1 cellular context compared by ENCODE assay signal in genomic region chr19:11797491-11797890, GRCh38.
A peak's percentile ranks its signal among the peaks of the same experiment; 100 is the strongest.
TF ChIP-seq lines count a peak whose summit lies in the region.

No MANE protein-coding gene starts in this region.

TF ChIP-seq in GM12878, 131 proteins besides CTCF, POLR2A, EP300 and RAD21 (continued from another document):
- TF ChIP-seq, protein P1, sequence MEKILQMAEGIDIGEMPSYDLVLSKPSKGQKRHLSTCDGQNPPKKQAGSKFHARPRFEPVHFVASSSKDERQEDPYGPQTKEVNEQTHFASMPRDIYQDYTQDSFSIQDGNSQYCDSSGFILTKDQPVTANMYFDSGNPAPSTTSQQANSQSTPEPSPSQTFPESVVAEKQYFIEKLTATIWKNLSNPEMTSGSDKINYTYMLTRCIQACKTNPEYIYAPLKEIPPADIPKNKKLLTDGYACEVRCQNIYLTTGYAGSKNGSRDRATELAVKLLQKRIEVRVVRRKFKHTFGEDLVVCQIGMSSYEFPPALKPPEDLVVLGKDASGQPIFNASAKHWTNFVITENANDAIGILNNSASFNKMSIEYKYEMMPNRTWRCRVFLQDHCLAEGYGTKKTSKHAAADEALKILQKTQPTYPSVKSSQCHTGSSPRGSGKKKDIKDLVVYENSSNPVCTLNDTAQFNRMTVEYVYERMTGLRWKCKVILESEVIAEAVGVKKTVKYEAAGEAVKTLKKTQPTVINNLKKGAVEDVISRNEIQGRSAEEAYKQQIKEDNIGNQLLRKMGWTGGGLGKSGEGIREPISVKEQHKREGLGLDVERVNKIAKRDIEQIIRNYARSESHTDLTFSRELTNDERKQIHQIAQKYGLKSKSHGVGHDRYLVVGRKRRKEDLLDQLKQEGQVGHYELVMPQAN (conservative IDR thresholded peaks at IDR 0.05) = no peak; the same call in 1 of the 2 replicates
- TF ChIP-seq BACH1 (IDR thresholded peaks at IDR 0.05; ENCODE audit: borderline replicate concordance) (no peak), SIN3A (IDR thresholded peaks at IDR 0.05; ENCODE audit: low read depth, low read length) (no peak), CBX5 (IDR thresholded peaks at IDR 0.05; ENCODE audit: low read depth) (0 out of 2 replicates have a peak, but pooled peaks have one; percentile 38), GATAD2B (conservative IDR thresholded peaks at IDR 0.05; ENCODE audit: low read depth) (0 out of 2 replicates have a peak, but pooled peaks have one; percentile 35), YY1 (IDR thresholded peaks at IDR 0.05; ENCODE audit: low read depth, low read length) (no peak), DPF2 (IDR thresholded peaks at IDR 0.05) (no peak), USF1 (IDR thresholded peaks at IDR 0.05; ENCODE audit: borderline replicate concordance, extremely low read length, insufficient read depth, low read depth, low read length) (no peak), PML (IDR thresholded peaks at IDR 0.05; ENCODE audit: low read length) (no peak), PAX5 (IDR thresholded peaks at IDR 0.05; ENCODE audit: borderline replicate concordance, low read depth, low read length) (no peak), STAT3 (IDR thresholded peaks at IDR 0.05; ENCODE audit: low read depth, low read length) (no peak), SMAD1 (IDR thresholded peaks at IDR 0.05; ENCODE audit: low read depth, partially characterized antibody) (no peak), TCF3 (IDR thresholded peaks at IDR 0.05; ENCODE audit: borderline replicate concordance, insufficient read depth, low read depth, low read length) (peak; percentile 83; the same call in 1 of the 2 replicates), SMARCA5 (IDR thresholded peaks at IDR 0.05) (0 out of 2 replicates have a peak, but pooled peaks have one; percentile 55), ZSCAN29 (IDR thresholded peaks at IDR 0.05) (no peak), CREM (IDR thresholded peaks at IDR 0.05; ENCODE audit: low read depth) (no peak), KLF5 (IDR thresholded peaks at IDR 0.05; ENCODE audit: partially characterized antibody) (no peak), HSF1 (IDR thresholded peaks at IDR 0.05; ENCODE audit: low read depth, low read length) (no peak), ATF7 (IDR thresholded peaks at IDR 0.05; ENCODE audit: low read depth) (no peak), RAD51 (IDR thresholded peaks at IDR 0.05) (no peak), SMAD5 (IDR thresholded peaks at IDR 0.05; ENCODE audit: low read depth) (no peak), STAT1 (conservative IDR thresholded peaks at IDR 0.05) (no peak), TCF12 (IDR thresholded peaks at IDR 0.05; ENCODE audit: low read depth, low read length) (peak; percentile 97), CHD2 (IDR thresholded peaks at IDR 0.05; ENCODE audit: borderline replicate concordance, low read depth, low read length) (no peak), SMC3 (IDR thresholded peaks at IDR 0.05; ENCODE audit: borderline replicate concordance, low read length) (peak; percentile 67), JUNB (IDR thresholded peaks at IDR 0.05) (no peak), RCOR1 (conservative IDR thresholded peaks at IDR 0.05; ENCODE audit: low read depth, low read length) (no peak), MXI1 (IDR thresholded peaks at IDR 0.05; ENCODE audit: low read depth, low read length) (no peak)
- TF ChIP-seq, protein P2, sequence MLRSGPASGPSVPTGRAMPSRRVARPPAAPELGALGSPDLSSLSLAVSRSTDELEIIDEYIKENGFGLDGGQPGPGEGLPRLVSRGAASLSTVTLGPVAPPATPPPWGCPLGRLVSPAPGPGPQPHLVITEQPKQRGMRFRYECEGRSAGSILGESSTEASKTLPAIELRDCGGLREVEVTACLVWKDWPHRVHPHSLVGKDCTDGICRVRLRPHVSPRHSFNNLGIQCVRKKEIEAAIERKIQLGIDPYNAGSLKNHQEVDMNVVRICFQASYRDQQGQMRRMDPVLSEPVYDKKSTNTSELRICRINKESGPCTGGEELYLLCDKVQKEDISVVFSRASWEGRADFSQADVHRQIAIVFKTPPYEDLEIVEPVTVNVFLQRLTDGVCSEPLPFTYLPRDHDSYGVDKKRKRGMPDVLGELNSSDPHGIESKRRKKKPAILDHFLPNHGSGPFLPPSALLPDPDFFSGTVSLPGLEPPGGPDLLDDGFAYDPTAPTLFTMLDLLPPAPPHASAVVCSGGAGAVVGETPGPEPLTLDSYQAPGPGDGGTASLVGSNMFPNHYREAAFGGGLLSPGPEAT (IDR thresholded peaks at IDR 0.05; ENCODE audit: low read depth) = 0 out of 2 replicates have a peak, but pooled peaks have one; percentile 37
- TF ChIP-seq, protein P3, sequence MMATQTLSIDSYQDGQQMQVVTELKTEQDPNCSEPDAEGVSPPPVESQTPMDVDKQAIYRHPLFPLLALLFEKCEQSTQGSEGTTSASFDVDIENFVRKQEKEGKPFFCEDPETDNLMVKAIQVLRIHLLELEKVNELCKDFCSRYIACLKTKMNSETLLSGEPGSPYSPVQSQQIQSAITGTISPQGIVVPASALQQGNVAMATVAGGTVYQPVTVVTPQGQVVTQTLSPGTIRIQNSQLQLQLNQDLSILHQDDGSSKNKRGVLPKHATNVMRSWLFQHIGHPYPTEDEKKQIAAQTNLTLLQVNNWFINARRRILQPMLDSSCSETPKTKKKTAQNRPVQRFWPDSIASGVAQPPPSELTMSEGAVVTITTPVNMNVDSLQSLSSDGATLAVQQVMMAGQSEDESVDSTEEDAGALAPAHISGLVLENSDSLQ (IDR thresholded peaks at IDR 0.05) = no peak
- TF ChIP-seq, protein P4, sequence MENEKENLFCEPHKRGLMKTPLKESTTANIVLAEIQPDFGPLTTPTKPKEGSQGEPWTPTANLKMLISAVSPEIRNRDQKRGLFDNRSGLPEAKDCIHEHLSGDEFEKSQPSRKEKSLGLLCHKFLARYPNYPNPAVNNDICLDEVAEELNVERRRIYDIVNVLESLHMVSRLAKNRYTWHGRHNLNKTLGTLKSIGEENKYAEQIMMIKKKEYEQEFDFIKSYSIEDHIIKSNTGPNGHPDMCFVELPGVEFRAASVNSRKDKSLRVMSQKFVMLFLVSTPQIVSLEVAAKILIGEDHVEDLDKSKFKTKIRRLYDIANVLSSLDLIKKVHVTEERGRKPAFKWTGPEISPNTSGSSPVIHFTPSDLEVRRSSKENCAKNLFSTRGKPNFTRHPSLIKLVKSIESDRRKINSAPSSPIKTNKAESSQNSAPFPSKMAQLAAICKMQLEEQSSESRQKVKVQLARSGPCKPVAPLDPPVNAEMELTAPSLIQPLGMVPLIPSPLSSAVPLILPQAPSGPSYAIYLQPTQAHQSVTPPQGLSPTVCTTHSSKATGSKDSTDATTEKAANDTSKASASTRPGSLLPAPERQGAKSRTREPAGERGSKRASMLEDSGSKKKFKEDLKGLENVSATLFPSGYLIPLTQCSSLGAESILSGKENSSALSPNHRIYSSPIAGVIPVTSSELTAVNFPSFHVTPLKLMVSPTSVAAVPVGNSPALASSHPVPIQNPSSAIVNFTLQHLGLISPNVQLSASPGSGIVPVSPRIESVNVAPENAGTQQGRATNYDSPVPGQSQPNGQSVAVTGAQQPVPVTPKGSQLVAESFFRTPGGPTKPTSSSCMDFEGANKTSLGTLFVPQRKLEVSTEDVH (IDR thresholded peaks at IDR 0.05; ENCODE audit: low read depth, partially characterized antibody) = no peak
- TF ChIP-seq, protein P5, sequence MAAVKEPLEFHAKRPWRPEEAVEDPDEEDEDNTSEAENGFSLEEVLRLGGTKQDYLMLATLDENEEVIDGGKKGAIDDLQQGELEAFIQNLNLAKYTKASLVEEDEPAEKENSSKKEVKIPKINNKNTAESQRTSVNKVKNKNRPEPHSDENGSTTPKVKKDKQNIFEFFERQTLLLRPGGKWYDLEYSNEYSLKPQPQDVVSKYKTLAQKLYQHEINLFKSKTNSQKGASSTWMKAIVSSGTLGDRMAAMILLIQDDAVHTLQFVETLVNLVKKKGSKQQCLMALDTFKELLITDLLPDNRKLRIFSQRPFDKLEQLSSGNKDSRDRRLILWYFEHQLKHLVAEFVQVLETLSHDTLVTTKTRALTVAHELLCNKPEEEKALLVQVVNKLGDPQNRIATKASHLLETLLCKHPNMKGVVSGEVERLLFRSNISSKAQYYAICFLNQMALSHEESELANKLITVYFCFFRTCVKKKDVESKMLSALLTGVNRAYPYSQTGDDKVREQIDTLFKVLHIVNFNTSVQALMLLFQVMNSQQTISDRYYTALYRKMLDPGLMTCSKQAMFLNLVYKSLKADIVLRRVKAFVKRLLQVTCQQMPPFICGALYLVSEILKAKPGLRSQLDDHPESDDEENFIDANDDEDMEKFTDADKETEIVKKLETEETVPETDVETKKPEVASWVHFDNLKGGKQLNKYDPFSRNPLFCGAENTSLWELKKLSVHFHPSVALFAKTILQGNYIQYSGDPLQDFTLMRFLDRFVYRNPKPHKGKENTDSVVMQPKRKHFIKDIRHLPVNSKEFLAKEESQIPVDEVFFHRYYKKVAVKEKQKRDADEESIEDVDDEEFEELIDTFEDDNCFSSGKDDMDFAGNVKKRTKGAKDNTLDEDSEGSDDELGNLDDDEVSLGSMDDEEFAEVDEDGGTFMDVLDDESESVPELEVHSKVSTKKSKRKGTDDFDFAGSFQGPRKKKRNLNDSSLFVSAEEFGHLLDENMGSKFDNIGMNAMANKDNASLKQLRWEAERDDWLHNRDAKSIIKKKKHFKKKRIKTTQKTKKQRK (IDR thresholded peaks at IDR 0.05; ENCODE audit: low read depth, low read length) = no peak
TF ChIP-seq in GM12878: peak in this region for 13.
